22 cellular contexts compared by ENCODE assay signal in genomic region chr10:17848646-17849045, GRCh38. TPM values are rescaled to one million over a fixed set of nuclear protein-coding genes. Genes with fewer than 3 reads are reported as not detected.
"Had no signal": no experiment of that assay in that cellular context is flagged by ENCODE, and none has a peak within 500 bp of the region (broad histone marks: within the 10 kb centered on the region; RNA-seq: fewer than 3 reads in every experiment).

No MANE protein-coding gene starts in this region.

- H3K4me3 ChIP-seq: gastrocnemius medialis, lung, right lobe of liver, thoracic aorta, tibial nerve, upper lobe of left lung had no signal

- H3K27me3 ChIP-seq: dorsolateral prefrontal cortex, gastrocnemius medialis, right lobe of liver, tibial nerve, upper lobe of left lung had no signal

- H3K36me3 ChIP-seq: gastrocnemius medialis, right lobe of liver, thoracic aorta, tibial nerve, upper lobe of left lung had no signal

- ATAC-seq: gastrocnemius medialis; left lobe of liver; natural killer cell treated with Interleukin-12 subunit alpha and Interleukin-12 subunit beta and Interleukin-15 and Interleukin-18, amount 100 ng/mL, for 72 hours; right lobe of liver; stimulated activated naive B cell treated with anti-CD40 and anti-IgM and Interleukin-4, amounts not matched to agents 10 μg/mL and 1 μg/mL and 100 μg/mL, for 72 hours had no signal

- DNase-seq: cortex of kidney; dorsolateral prefrontal cortex; effector CD4-positive, alpha-beta T cell; foreskin fibroblast; gastrocnemius medialis; head of caudate nucleus; kidney; naive B cell; right lobe of liver; small intestine; stimulated activated CD4-positive, alpha-beta T cell treated with anti-CD3 and anti-CD28 coated beads, Interleukin-15, amount 100 ng/mL, for 24 hours; stimulated activated CD4-positive, alpha-beta T cell treated with anti-CD3 and anti-CD28 coated beads, Interleukin-2, amount 100 ng/mL, for 48 hours; stimulated activated naive B cell treated with anti-CD40 and anti-IgM and Interleukin-4, amounts not matched to agents 10 μg/mL and 1 μg/mL and 100 μg/mL, for 72 hours; upper lobe of left lung had no signal

- H3K27ac ChIP-seq: dorsolateral prefrontal cortex, gastrocnemius medialis, parathyroid adenoma, right lobe of liver, thoracic aorta, tibial nerve, upper lobe of left lung had no signal

- H3K9ac ChIP-seq: parathyroid adenoma had no signal

- H3K9me3 ChIP-seq: gastrocnemius medialis, right lobe of liver, thoracic aorta, tibial nerve, upper lobe of left lung had no signal

- H3K4me1 ChIP-seq: gastrocnemius medialis, parathyroid adenoma, right lobe of liver had no signal

RNA-seq across cellular contexts. Expression of gene MRC1, which starts 39.5 kb away (rescaled TPM):
- total RNA-seq: natural killer cell treated with Interleukin-12 subunit alpha and Interleukin-12 subunit beta and Interleukin-15 and Interleukin-18, amount 100 ng/mL, for 72 hours; neural crest cell; progenitor cell of endocrine pancreas had no signal
